Comparison of ENCODE assay signal across 1 cellular context in genomic region chr6:53041356-53041755, GRCh38.
TF ChIP-seq lines count a peak whose summit lies in the region.

No MANE protein-coding gene starts in this region.

TF ChIP-seq in IMR-90, 13 proteins besides CTCF, POLR2A, EP300 and RAD21:
- no peak for TF ChIP-seq CEBPB (IDR thresholded peaks at IDR 0.05; ENCODE audit: low read depth, low read length)
